25 cellular contexts compared by ENCODE assay signal in genomic region chrX:153576961-153577360, GRCh38. TPM values are rescaled to one million over a fixed set of nuclear protein-coding genes. Genes with fewer than 3 reads are reported as not detected.
"Had no signal": no experiment of that assay in that cellular context is flagged by ENCODE, and none has a peak within 500 bp of the region (broad histone marks: within the 10 kb centered on the region; RNA-seq: fewer than 3 reads in every experiment).

No MANE protein-coding gene starts in this region.

- ATAC-seq: activated T-helper 17 cell treated with anti-CD3 and anti-CD28 coated beads, Interleukin-2, amount 50 U/mL, for 72 hours; K562; T-helper 17 cell had no signal

- H3K9me3 ChIP-seq: Peyer's patch had no signal

- H3K4me1 Mint-ChIP-seq: activated T-helper 17 cell treated with anti-CD3 and anti-CD28 coated beads, Interleukin-2, amount 50 U/mL, for 72 hours had no signal

- H3K4me3 Mint-ChIP-seq: activated B cell treated with CpG ODN at 0.5 μM for 24 hours; activated CD4-positive, alpha-beta memory T cell treated with anti-CD3 and anti-CD28 coated beads for 36 hours; activated CD4-positive, alpha-beta T cell treated with anti-CD3 and anti-CD28 coated beads, Interleukin-2, amount 10 ng/mL, durations not matched to agents 7 days and 5 days; activated naive CD4-positive, alpha-beta T cell treated with anti-CD3 and anti-CD28 coated beads for 36 hours; activated naive CD8-positive, alpha-beta T cell; activated T-helper 17 cell treated with anti-CD3 and anti-CD28 coated beads, Interleukin-2, amount 50 U/mL, for 72 hours; T-helper 17 cell had no signal

- H3K27me3 Mint-ChIP-seq: activated B cell treated with CpG ODN at 0.5 μM for 24 hours; activated CD4-positive, alpha-beta memory T cell treated with anti-CD3 and anti-CD28 coated beads for 36 hours; activated CD4-positive, alpha-beta T cell treated with anti-CD3 and anti-CD28 coated beads, Interleukin-2, amount 10 ng/mL, durations not matched to agents 7 days and 5 days; activated naive CD8-positive, alpha-beta T cell; activated T-helper 17 cell treated with anti-CD3 and anti-CD28 coated beads, Interleukin-2, amount 50 U/mL, for 72 hours; T-helper 17 cell had no signal

- H3K27me3 ChIP-seq: brain microvascular endothelial cell, Peyer's patch had no signal

- H3K36me3 Mint-ChIP-seq: activated CD4-positive, alpha-beta memory T cell treated with anti-CD3 and anti-CD28 coated beads for 36 hours; activated naive CD8-positive, alpha-beta T cell had no signal

- H3K4me1 ChIP-seq: Peyer's patch had no signal

- H3K9me3 Mint-ChIP-seq: activated B cell treated with CpG ODN at 0.5 μM for 24 hours; activated CD4-positive, alpha-beta memory T cell treated with anti-CD3 and anti-CD28 coated beads for 36 hours; activated CD4-positive, alpha-beta T cell treated with anti-CD3 and anti-CD28 coated beads, Interleukin-2, amount 10 ng/mL, durations not matched to agents 7 days and 5 days; activated naive CD4-positive, alpha-beta T cell treated with anti-CD3 and anti-CD28 coated beads for 36 hours; activated T-helper 17 cell treated with anti-CD3 and anti-CD28 coated beads, Interleukin-2, amount 50 U/mL, for 72 hours had no signal

- H3K4me3 ChIP-seq: K562, Peyer's patch had no signal

- H3K27ac ChIP-seq: brain microvascular endothelial cell, Peyer's patch, RWPE1 had no signal

- H3K36me3 ChIP-seq: brain microvascular endothelial cell, Peyer's patch had no signal

- DNase-seq: activated B cell treated with CpG ODN at 0.5 μM for 24 hours; activated CD4-positive, alpha-beta memory T cell treated with anti-CD3 and anti-CD28 coated beads for 36 hours; activated CD4-positive, alpha-beta T cell treated with anti-CD3 and anti-CD28 coated beads, Interleukin-2, amount 10 ng/mL, durations not matched to agents 7 days and 5 days; activated gamma-delta T cell; activated naive CD4-positive, alpha-beta T cell treated with anti-CD3 and anti-CD28 coated beads for 36 hours; activated T-cell treated with anti-CD3 and anti-CD28 coated beads for 4 hours; activated T-cell treated with anti-CD3 and anti-CD28 coated beads, Interleukin-2, amount 50 U/mL, for 48 hours; brain microvascular endothelial cell; cerebellar nuclear complex; Karpas-422; NCI-H1105 treated with DMSO at 0.1 percent for 48 hours; NCI-H1436 treated with DMSO at 0.1 percent for 48 hours; NCI-H187 treated with DMSO at 0.1 percent for 48 hours; NCI-H2081 treated with DMSO at 0.1 percent for 48 hours; NCI-H446 treated with DMSO at 0.1 percent for 48 hours; NCI-H526 treated with DMSO at 0.1 percent for 48 hours; Peyer's patch; Right ventricle myocardium superior; T-helper 17 cell; T-helper 9 cell had no signal

- H3K27ac Mint-ChIP-seq: activated B cell treated with CpG ODN at 0.5 μM for 24 hours; activated CD4-positive, alpha-beta memory T cell treated with anti-CD3 and anti-CD28 coated beads for 36 hours; activated naive CD4-positive, alpha-beta T cell treated with anti-CD3 and anti-CD28 coated beads for 36 hours; activated naive CD8-positive, alpha-beta T cell; activated T-helper 17 cell treated with anti-CD3 and anti-CD28 coated beads, Interleukin-2, amount 50 U/mL, for 72 hours; T-helper 17 cell had no signal

RNA-seq across cellular contexts. Expression of gene ATP2B3, which starts 59.5 kb away (rescaled TPM):
- total RNA-seq: activated B cell treated with CpG ODN at 0.5 μM for 24 hours; activated CD4-positive, alpha-beta memory T cell treated with anti-CD3 and anti-CD28 coated beads for 36 hours; activated CD8-positive, alpha-beta memory T cell treated with anti-CD3 and anti-CD28 coated beads for 36 hours; activated naive CD4-positive, alpha-beta T cell treated with anti-CD3 and anti-CD28 coated beads for 36 hours; activated T-helper 17 cell treated with anti-CD3 and anti-CD28 coated beads, Interleukin-2, amount 50 U/mL, for 72 hours; K562; Peyer's patch; Right ventricle myocardium superior; T-helper 17 cell had no signal
